ENCODE assay signal across 8 cellular contexts in genomic region chr2:96174251-96175144, GRCh38. TPM values are rescaled to one million over a fixed set of nuclear protein-coding genes. Genes with fewer than 3 reads are reported as not detected.
DNase-seq lines count a peak whose midpoint lies in the region; ATAC-seq, FAIRE-seq and TF ChIP-seq lines count a peak whose summit lies in the region.

No MANE protein-coding gene starts in this region.

- peak; percentile 77 for DNase-seq in CD14-positive monocyte (ENCODE audit: low spot score)
- DNase-seq in HTR-8/SVneo (ENCODE audit: insufficient read length, low spot score): peak; percentile 93
- DNase-seq in activated T-cell treated with anti-CD3 and anti-CD28 coated beads for 1 hour (ENCODE audit: low read depth): peak; percentile 80
- no peak for DNase-seq in epithelial cell of proximal tubule (ENCODE audit: low read depth)
- DNase-seq in naive thymus-derived CD4-positive, alpha-beta T cell: peak; percentile 65 to 86 (median 78)
- peak; percentile 82 to 91 for DNase-seq in stimulated activated effector memory CD8-positive, alpha-beta T cell treated with anti-CD3 and anti-CD28 coated beads, Interleukin-12 subunit alpha, Interleukin-12 subunit beta, amount 100 ng/mL, for 72 hours (ENCODE audit: low spot score in 2 of 2)

- ATAC-seq in GM19328 (IDR thresholded peaks at IDR 0.05; ENCODE audit: unreplicated experiment): peak; percentile 78
- ATAC-seq in naive thymus-derived CD4-positive, alpha-beta T cell: peak; percentile 97
- ATAC-seq in stimulated activated effector memory CD8-positive, alpha-beta T cell treated with anti-CD3 and anti-CD28 coated beads, Interleukin-12 subunit alpha, Interleukin-12 subunit beta, amount 100 ng/mL, for 72 hours: peak; percentile 96

- H3K4me3 ChIP-seq in OCI-LY3 (ENCODE audit: low read length) (no peak overlapping the region), epithelial cell of proximal tubule (ENCODE audit: low read depth, low read length) (no peak overlapping the region)
- no peak overlapping the region for H3K4me3 ChIP-seq in naive thymus-derived CD4-positive, alpha-beta T cell (ENCODE audit: low read length)

- H3K9me3 ChIP-seq in OCI-LY3 (ENCODE audit: insufficient read depth, low read length): 0 out of 2 replicates have a peak, but pooled peaks cover 4% of the 10 kb centered on the region
- H3K9me3 ChIP-seq in naive thymus-derived CD4-positive, alpha-beta T cell (ENCODE audit: control insufficient read depth in 2 of 3, low read length in 3 of 3): no peaks in the 10 kb centered on the region

- no peak overlapping the region for H3K27ac ChIP-seq in OCI-LY3 (ENCODE audit: low read length)
- no peak overlapping the region for H3K27ac ChIP-seq in naive thymus-derived CD4-positive, alpha-beta T cell (ENCODE audit: low read depth, low read length)

- intact Hi-C loops in CD14-positive monocyte (cut with micrococcal nuclease): loop anchor here (1.0 to 10.0 kb wide), 5 partner anchors 36 to 180 kb away; partner anchors contain the start of genes ASTL (in 2 of the 2), ADRA2B (in 1 of the 2) and ANKRD36C (in 1 of the 2)
- intact Hi-C loops in naive thymus-derived CD4-positive, alpha-beta T cell (cut with micrococcal nuclease): loop anchor here (1.0 kb wide), 4 partner anchors 10 to 182 kb away; partner anchors contain the start of gene ASTL (in 2 of the 2)

- H3K9ac ChIP-seq in OCI-LY3 (ENCODE audit: low read length): no peak overlapping the region

- H3K4me1 Mint-ChIP-seq in CD14-positive monocyte: peaks cover 2% of the 10 kb centered on the region
- H3K4me1 Mint-ChIP-seq in naive thymus-derived CD4-positive, alpha-beta T cell: peaks cover 6 to 21% (median 13%) of the 10 kb centered on the region in 7 donors
- peaks cover 26% of the 10 kb centered on the region for H3K4me1 Mint-ChIP-seq in stimulated activated effector memory CD8-positive, alpha-beta T cell treated with anti-CD3 and anti-CD28 coated beads, Interleukin-12 subunit alpha, Interleukin-12 subunit beta, amount 100 ng/mL, for 72 hours

- H3K27me3 ChIP-seq in OCI-LY3 (ENCODE audit: low read depth, low read length): 0 out of 2 replicates have a peak, but pooled peaks cover 3% of the 10 kb centered on the region
- no peaks in the 10 kb centered on the region for H3K27me3 ChIP-seq in naive thymus-derived CD4-positive, alpha-beta T cell (ENCODE audit: control insufficient read depth in 2 of 2, insufficient read depth in 2 of 2, low read length in 2 of 2)

- POLR2A ChIA-PET in naive thymus-derived CD4-positive, alpha-beta T cell (lab: Charles Lee): interaction anchor here (0.9 to 3.7 kb wide), 10 partner anchors 10 to 182 kb away, joined by 3 to 60 read pairs (median 6); partner anchors contain the start of genes ASTL and DUSP2

- H3K4me3 Mint-ChIP-seq in CD14-positive monocyte: no peak overlapping the region
- peak overlapping the region in 1 of 10 donors; percentile 23 for H3K4me3 Mint-ChIP-seq in naive thymus-derived CD4-positive, alpha-beta T cell
- H3K4me3 Mint-ChIP-seq in stimulated activated effector memory CD8-positive, alpha-beta T cell treated with anti-CD3 and anti-CD28 coated beads, Interleukin-12 subunit alpha, Interleukin-12 subunit beta, amount 100 ng/mL, for 72 hours: peak overlapping the region; percentile 18

- H4K20me1 ChIP-seq in OCI-LY3 (ENCODE audit: insufficient read depth, low read length): no peaks in the 10 kb centered on the region

- H3K9me3 Mint-ChIP-seq in CD14-positive monocyte: peaks cover 0 to 1% (median 0%) of the 10 kb centered on the region in 7 donors
- H3K9me3 Mint-ChIP-seq in naive thymus-derived CD4-positive, alpha-beta T cell: no peaks in the 10 kb centered on the region
- no peaks in the 10 kb centered on the region for H3K9me3 Mint-ChIP-seq in stimulated activated effector memory CD8-positive, alpha-beta T cell treated with anti-CD3 and anti-CD28 coated beads, Interleukin-12 subunit alpha, Interleukin-12 subunit beta, amount 100 ng/mL, for 72 hours

- peak; percentile 57 for FAIRE-seq in HTR-8/SVneo (lab: Jason Lieb, UNC)

- H3K4me2 ChIP-seq in OCI-LY3 (ENCODE audit: low read length): peak overlapping the region; percentile 21; the same call in 1 of the 2 replicates

- H3K27ac Mint-ChIP-seq in CD14-positive monocyte: peak overlapping the region in 2 of 7 donors; percentile 7 to 88
- peak overlapping the region in 8 of 9 donors; percentile 28 to 96 (median 62) for H3K27ac Mint-ChIP-seq in naive thymus-derived CD4-positive, alpha-beta T cell
- H3K27ac Mint-ChIP-seq in stimulated activated effector memory CD8-positive, alpha-beta T cell treated with anti-CD3 and anti-CD28 coated beads, Interleukin-12 subunit alpha, Interleukin-12 subunit beta, amount 100 ng/mL, for 72 hours: peak overlapping the region; percentile 13

- H3K4me1 ChIP-seq in OCI-LY3 (ENCODE audit: low read length): peaks cover 20% of the 10 kb centered on the region
- H3K4me1 ChIP-seq in naive thymus-derived CD4-positive, alpha-beta T cell (ENCODE audit: control insufficient read depth in 2 of 2, insufficient read depth in 2 of 2, low read length in 2 of 2): peaks cover 4 to 8% of the 10 kb centered on the region in 2 donors

- H3K27me3 Mint-ChIP-seq in CD14-positive monocyte (ENCODE audit: low read depth in 3 of 3): peaks cover 0 to 6% (median 4%) of the 10 kb centered on the region in 3 donors
- H3K27me3 Mint-ChIP-seq in naive thymus-derived CD4-positive, alpha-beta T cell: no peaks in the 10 kb centered on the region

- no peaks in the 10 kb centered on the region for H3K36me3 Mint-ChIP-seq in CD14-positive monocyte
- peaks cover 0 to 2% (median 0%) of the 10 kb centered on the region in 5 donors for H3K36me3 Mint-ChIP-seq in naive thymus-derived CD4-positive, alpha-beta T cell
- peaks cover 3% of the 10 kb centered on the region for H3K36me3 Mint-ChIP-seq in stimulated activated effector memory CD8-positive, alpha-beta T cell treated with anti-CD3 and anti-CD28 coated beads, Interleukin-12 subunit alpha, Interleukin-12 subunit beta, amount 100 ng/mL, for 72 hours

- CTCF ChIA-PET in naive thymus-derived CD4-positive, alpha-beta T cell (lab: Charles Lee): interaction anchor here (0.6 to 6.1 kb wide), 22 partner anchors 8 to 588 kb away, joined by 3 to 401 read pairs (median 5); partner anchors contain the start of genes ASTL, CIAO1, DUSP2 and STARD7

- no peaks in the 10 kb centered on the region for H3K36me3 ChIP-seq in OCI-LY3 (replicated peaks; ENCODE audit: low read depth, low read length)
- H3K36me3 ChIP-seq in naive thymus-derived CD4-positive, alpha-beta T cell (ENCODE audit: control insufficient read depth in 2 of 3, insufficient read depth in 3 of 3, low read length in 3 of 3): no peaks in the 10 kb centered on the region

- no peak overlapping the region for H2AFZ ChIP-seq in OCI-LY3 (ENCODE audit: low read depth, low read length)

- H3K79me2 ChIP-seq in OCI-LY3 (ENCODE audit: low read length): no peaks in the 10 kb centered on the region

- peak; percentile 94 for TF ChIP-seq CTCF in CD14-positive monocyte (IDR thresholded peaks at IDR 0.05)
- TF ChIP-seq CTCF in OCI-LY3 (IDR thresholded peaks at IDR 0.05; ENCODE audit: low read depth, low read length): peak; percentile 90
- TF ChIP-seq CTCF in epithelial cell of proximal tubule (conservative IDR thresholded peaks at IDR 0.05; ENCODE audit: low read depth, low read length): peak; percentile 97

RNA-seq across cellular contexts. Expression of gene DUSP2, which starts 29.3 kb away (rescaled TPM):
- polyA plus RNA-seq in CD14-positive monocyte: 10 to 100 TPM; 48.4 to 66.1 TPM
- 4.4 and 5.4 TPM in 2 replicates for total RNA-seq in epithelial cell of proximal tubule
- 100 to 1,000 TPM in 2 of 5 experiments, 10 to 100 TPM in 3; 22.1 to 255 (median 50.3) TPM for total RNA-seq in naive thymus-derived CD4-positive, alpha-beta T cell
- 10 to 100 TPM; 21.0 to 25.6 TPM for polyA plus RNA-seq in naive thymus-derived CD4-positive, alpha-beta T cell

RNA-seq across cellular contexts. Expression of gene STARD7, which starts 34.1 kb away (rescaled TPM):
- 100 to 1,000 TPM; 172 to 179 TPM for polyA plus RNA-seq in CD14-positive monocyte
- 99.2 and 143 TPM in 2 replicates for total RNA-seq in epithelial cell of proximal tubule
- 100 to 1,000 TPM in 1 of 5 experiments, 10 to 100 TPM in 4; 56.5 to 133 (median 74.2) TPM for total RNA-seq in naive thymus-derived CD4-positive, alpha-beta T cell
- polyA plus RNA-seq in naive thymus-derived CD4-positive, alpha-beta T cell: 100 to 1,000 TPM; 106 to 120 TPM

RNA-seq across cellular contexts. Expression of gene ASTL, which starts 36.2 kb away (rescaled TPM):
- polyA plus RNA-seq in CD14-positive monocyte: not detected
- not detected in 2 replicates for total RNA-seq in epithelial cell of proximal tubule
- 1 to 10 TPM in 2 of 5 experiments, under 1 TPM in 3; 0.65 to 7.5 (median 0.86) TPM for total RNA-seq in naive thymus-derived CD4-positive, alpha-beta T cell
- polyA plus RNA-seq in naive thymus-derived CD4-positive, alpha-beta T cell: under 1 TPM in 1 of 2 donors, not detected in 1; 0.19 TPM

RNA-seq across cellular contexts. Expression of gene ADRA2B, which starts 58.1 kb away (rescaled TPM):
- not detected for polyA plus RNA-seq in CD14-positive monocyte
- 0.23 and 0.29 TPM in 2 replicates for total RNA-seq in epithelial cell of proximal tubule
- total RNA-seq in naive thymus-derived CD4-positive, alpha-beta T cell: under 1 TPM in 3 of 5 experiments, not detected in 2; 0.15 to 0.93 (median 0.76) TPM
- polyA plus RNA-seq in naive thymus-derived CD4-positive, alpha-beta T cell: not detected
